Comparison of ENCODE assay signal across 32 cellular contexts in the genomic region with DNA sequence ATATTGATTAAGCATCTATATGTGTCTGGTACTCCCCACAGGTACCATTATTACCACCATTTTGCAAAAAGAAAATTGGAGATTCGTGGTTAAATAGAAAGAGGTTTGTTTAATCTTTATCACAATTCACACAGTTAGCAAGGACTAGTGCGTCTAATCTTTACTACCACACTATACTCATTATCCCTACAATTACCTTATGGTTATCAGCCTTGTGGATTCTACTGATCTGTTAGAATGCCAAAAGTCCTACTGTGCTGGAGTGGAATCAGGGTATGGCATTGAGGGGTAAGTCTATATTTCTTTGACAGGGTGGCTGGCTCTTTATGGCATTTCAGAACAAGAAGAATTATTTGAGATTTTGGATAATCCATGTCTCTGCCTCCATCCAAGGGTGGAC.
"Had no signal": no experiment of that assay in that cellular context is flagged by ENCODE, and none has a peak within 500 bp of the region (broad histone marks: within the 10 kb centered on the region; RNA-seq: fewer than 3 reads in every experiment).

No MANE protein-coding gene starts in this region.

- H3K4me1 ChIP-seq: ascending aorta, breast epithelium, colonic mucosa, gastroesophageal sphincter had no signal

- H3K9me3 ChIP-seq: ascending aorta, breast epithelium, colonic mucosa, esophagus squamous epithelium, gastroesophageal sphincter had no signal

- H3K27me3 ChIP-seq: ascending aorta, breast epithelium, colonic mucosa, esophagus squamous epithelium, gastroesophageal sphincter had no signal

- DNase-seq: activated CD4-positive, alpha-beta memory T cell treated with anti-CD3 and anti-CD28 coated beads for 36 hours; activated CD4-positive, alpha-beta T cell treated with anti-CD3 and anti-CD28 coated beads for 36 hours; activated CD4-positive, alpha-beta T cell treated with anti-CD3 and anti-CD28 coated beads, Interleukin-2, amount 10 ng/mL, durations not matched to agents 24 days and 14 days; activated CD4-positive, CD25-positive, alpha-beta regulatory T cell; activated CD4-positive, CD25-positive, alpha-beta regulatory T cell treated with anti-CD3 and anti-CD28 coated beads, Interleukin-2, amount 50 U/mL, for 72 hours; activated CD8-positive, alpha-beta memory T cell treated with anti-CD3 and anti-CD28 coated beads, Interleukin-2, amount 10 ng/mL, durations not matched to agents 7 days and 5 days; activated CD8-positive, alpha-beta memory T cell treated with anti-CD3 and anti-CD28 coated beads, Interleukin-2, amount 50 U/mL, for 48 hours; activated CD8-positive, alpha-beta T cell treated with anti-CD3 and anti-CD28 coated beads, Interleukin-2, amount 10 ng/mL, durations not matched to agents 7 days and 5 days; activated gamma-delta T cell; activated naive CD4-positive, alpha-beta T cell; activated naive CD4-positive, alpha-beta T cell treated with anti-CD3 and anti-CD28 coated beads, Interleukin-2, amount 10 ng/mL, durations not matched to agents 7 days and 5 days; activated naive CD8-positive, alpha-beta T cell treated with anti-CD3 and anti-CD28 coated beads, Interleukin-2, amount 10 ng/mL, durations not matched to agents 7 days and 5 days; activated T-cell treated with anti-CD3 and anti-CD28 coated beads for 4 hours; activated T-cell treated with anti-CD3 and anti-CD28 coated beads, Interleukin-2, amount 50 U/mL, for 24 hours; activated T-cell treated with anti-CD3 and anti-CD28 coated beads, Interleukin-2, amount 50 U/mL, for 72 hours; central memory CD4-positive, alpha-beta T cell; cerebellar nuclear complex; colonic mucosa; effector CD8-positive, alpha-beta T cell; esophagus squamous epithelium; foreskin melanocyte; T-helper 1 cell; T-helper 17 cell; T1000 had no signal

- H3K4me3 ChIP-seq: ascending aorta, breast epithelium, cardiac muscle cell, colonic mucosa, esophagus squamous epithelium, gastroesophageal sphincter had no signal

- ATAC-seq: activated CD4-positive, alpha-beta T cell treated with anti-CD3 and anti-CD28 coated beads for 36 hours; activated CD8-positive, alpha-beta memory T cell treated with anti-CD3 and anti-CD28 coated beads, Interleukin-2, amount 10 ng/mL, durations not matched to agents 7 days and 5 days; activated CD8-positive, alpha-beta T cell treated with anti-CD3 and anti-CD28 coated beads, Interleukin-2, amount 10 ng/mL, durations not matched to agents 7 days and 5 days; activated naive CD4-positive, alpha-beta T cell treated with anti-CD3 and anti-CD28 coated beads, Interleukin-2, amount 50 U/mL, for 72 hours; activated T-cell treated with anti-CD3 and anti-CD28 coated beads, Interleukin-2, amount 50 U/mL, for 72 hours; gastroesophageal sphincter; T-helper 17 cell had no signal

- H3K27ac ChIP-seq: ascending aorta, breast epithelium, cardiac muscle cell, colonic mucosa, epithelial cell of prostate, esophagus squamous epithelium, gastroesophageal sphincter had no signal

- H3K36me3 ChIP-seq: ascending aorta, breast epithelium, cardiac muscle cell, colonic mucosa, esophagus squamous epithelium, gastroesophageal sphincter had no signal

- FAIRE-seq: endometrium, endothelial cell of umbilical vein had no signal
